In the genomic region with DNA sequence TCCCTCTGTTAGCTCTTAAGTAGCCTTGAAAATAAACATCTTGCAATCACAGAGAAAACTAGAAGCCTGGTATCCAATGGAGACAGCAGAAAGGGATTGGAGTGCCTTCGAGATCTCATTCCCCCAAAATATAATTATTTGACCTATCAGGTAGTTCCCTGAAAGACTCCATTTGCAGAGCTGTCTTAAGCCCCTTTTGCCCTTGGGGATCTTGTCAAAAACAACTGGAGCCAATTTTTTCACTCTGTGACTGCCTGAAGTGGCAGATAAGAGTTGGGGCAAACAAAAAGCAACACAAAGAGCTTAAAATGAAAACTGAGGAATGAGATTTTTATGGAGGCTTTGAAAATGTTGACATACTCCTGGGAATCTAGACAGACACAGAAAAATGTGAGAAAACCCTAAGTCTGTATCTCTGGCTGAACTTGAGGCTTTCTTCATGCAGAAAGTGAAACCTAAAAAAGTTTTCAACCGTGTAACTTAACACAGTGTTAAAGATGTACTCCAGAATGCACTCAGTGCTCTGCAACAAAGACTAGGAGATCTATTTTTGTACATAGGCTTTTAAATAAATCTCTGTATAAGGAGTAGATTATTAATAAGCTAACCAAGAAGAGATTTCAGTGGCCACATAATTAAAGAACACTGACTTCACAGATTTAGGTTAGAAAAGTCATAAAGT, we compare ENCODE assay signal across 22 cellular contexts.
A peak's percentile ranks its signal among the peaks of the same experiment; 100 is the strongest.
DNase-seq lines count a peak whose midpoint lies in the region; ATAC-seq and TF ChIP-seq lines count a peak whose summit lies in the region.
"Had no signal": no experiment of that assay in that cellular context is flagged by ENCODE, and none has a peak within 500 bp of the region (broad histone marks: within the 10 kb centered on the region; RNA-seq: fewer than 3 reads in every experiment).

No MANE protein-coding gene starts in this region.

- intact Hi-C loops in sigmoid colon (cut with DNase I) = no loop called here

- no peak for TF ChIP-seq POLR2A in sigmoid colon (IDR thresholded peaks at IDR 0.05)

- H3K36me3 ChIP-seq in sigmoid colon = no peaks in the 10 kb centered on the region
- H3K36me3 ChIP-seq: colonic mucosa, heart right ventricle, neutrophil, spleen, vagina had no signal

- peak; percentile 56 for ATAC-seq in GM18867 (IDR thresholded peaks at IDR 0.05; ENCODE audit: unreplicated experiment)
- ATAC-seq in GM21381 (IDR thresholded peaks at IDR 0.05; ENCODE audit: unreplicated experiment) = peak; percentile 71
- ATAC-seq in HG03175 (IDR thresholded peaks at IDR 0.05; ENCODE audit: unreplicated experiment) = peak; percentile 53
- ATAC-seq: activated CD4-positive, alpha-beta T cell treated with anti-CD3 and anti-CD28 coated beads for 36 hours; HCT116; heart right ventricle had no signal

- H3K4me3 ChIP-seq in sigmoid colon = no peak overlapping the region
- H3K4me3 ChIP-seq: colonic mucosa, heart right ventricle, spleen, vagina had no signal

- 67 to 72% methylated on average over 2 of the region's 2 CpGs for WGBS in sigmoid colon, 2 donors

- DNase-seq in OCI-M1 (lab: John Stamatoyannopoulos, UW) (peak; percentile 74), cerebellar nuclear complex (lab: John Stamatoyannopoulos, UW) (no peak), activated T-cell treated with anti-CD3 and anti-CD28 coated beads for 4 hours (no peak), NCI-H526 treated with DMSO at 0.1 percent for 48 hours (lab: John Stamatoyannopoulos, UW) (no peak), sigmoid colon (no peak)
- DNase-seq: activated CD4-positive, alpha-beta T cell treated with anti-CD3 and anti-CD28 coated beads for 36 hours; activated naive CD8-positive, alpha-beta T cell treated with anti-CD3 and anti-CD28 coated beads, Interleukin-2, amount 10 ng/mL, durations not matched to agents 7 days and 5 days; colonic mucosa; DMS153; GDM1; heart right ventricle; NCI-H1694 treated with DMSO at 0.1 percent for 48 hours; NCI-H510A; spleen; stimulated activated CD4-positive, alpha-beta T cell treated with anti-CD3 and anti-CD28 coated beads, Interleukin-4, amount 100 ng/mL, for 4 hours; SW 1271 had no signal

- no peak for TF ChIP-seq EP300 in sigmoid colon (IDR thresholded peaks at IDR 0.05)

- H3K4me1 ChIP-seq in sigmoid colon = no peaks in the 10 kb centered on the region
- H3K4me1 ChIP-seq: colonic mucosa, heart right ventricle, spleen, vagina had no signal

- H3K27ac ChIP-seq in sigmoid colon = no peak overlapping the region
- H3K27ac ChIP-seq: colonic mucosa, heart right ventricle, neutrophil, spleen, vagina had no signal

- TF ChIP-seq CTCF in sigmoid colon (IDR thresholded peaks at IDR 0.05) = no peak

- peaks cover 0 to 7% (median 2%) of the 10 kb centered on the region in 4 donors for H3K9me3 ChIP-seq in sigmoid colon
- H3K9me3 ChIP-seq: colonic mucosa, neutrophil, vagina had no signal

- no peaks in the 10 kb centered on the region for H3K27me3 ChIP-seq in sigmoid colon
- H3K27me3 ChIP-seq: colonic mucosa, heart right ventricle, neutrophil, spleen, vagina had no signal
